Comparison of ENCODE assay signal across 11 cellular contexts in genomic region chr22:19173047-19174035, GRCh38. TPM values are rescaled to one million over a fixed set of nuclear protein-coding genes. Genes with fewer than 3 reads are reported as not detected.
DNase-seq lines count a peak whose midpoint lies in the region; ATAC-seq, FAIRE-seq and TF ChIP-seq lines count a peak whose summit lies in the region.
"Had no signal": no experiment of that assay in that cellular context is flagged by ENCODE, and none has a peak within 500 bp of the region (broad histone marks: within the 10 kb centered on the region; RNA-seq: fewer than 3 reads in every experiment).

No MANE protein-coding gene starts in this region.

- peaks cover 20% of the 10 kb centered on the region for H3K27me3 Mint-ChIP-seq in activated CD8-positive, alpha-beta T cell treated with anti-CD3 and anti-CD28 coated beads, Interleukin-2, amount 10 ng/mL, durations not matched to agents 7 days and 5 days (ENCODE audit: low read depth)

- no peak for TF ChIP-seq RAD21 in HepG2 (CRISPR knock-in tag; IDR thresholded peaks at IDR 0.05)

- DNase-seq in HepG2 (ENCODE audit: low spot score) (peak; percentile 24), right lobe of liver (no peak), kidney tubule cell (ENCODE audit: low spot score) (peak; percentile 26), ovary (no peak)
- DNase-seq in activated CD8-positive, alpha-beta T cell treated with anti-CD3 and anti-CD28 coated beads, Interleukin-2, amount 10 ng/mL, durations not matched to agents 7 days and 5 days, result no peak
- DNase-seq: NCI-H2227 treated with DMSO at 0.1 percent for 48 hours had no signal

- in situ Hi-C loops in HepG2 (cut with HindIII; ENCODE audit: extremely low pct_ligation_motif_present, low pct_unique_long_range_greater_than_20kb), result no loop called here

- H3K27ac ChIP-seq in HepG2 (ENCODE audit: extremely low read length, insufficient read depth, low read length), result peak overlapping the region; percentile 80
- H3K27ac ChIP-seq in right lobe of liver, result peak overlapping the region in 1 of 3 donors; percentile 54
- no peak overlapping the region for H3K27ac ChIP-seq in ovary

- H3K27ac Mint-ChIP-seq in activated CD8-positive, alpha-beta T cell treated with anti-CD3 and anti-CD28 coated beads, Interleukin-2, amount 10 ng/mL, durations not matched to agents 7 days and 5 days, result peak overlapping the region; percentile 91

- H3K27me3 ChIP-seq in HepG2 (ENCODE audit: control insufficient read depth in 1 of 2, insufficient read depth in 2 of 2, low read length in 2 of 2), result peaks cover 3 to 22% of the 10 kb centered on the region in 2 experiments; a peak in 4 of 5 replicates
- H3K27me3 ChIP-seq in right lobe of liver, result peaks cover 0 to 5% of the 10 kb centered on the region in 2 donors
- H3K27me3 ChIP-seq in ovary, result no peaks in the 10 kb centered on the region

- H3K9me3 ChIP-seq in HepG2 (ENCODE audit: low read length) (no peaks in the 10 kb centered on the region), right lobe of liver (no peaks in the 10 kb centered on the region), ovary (no peaks in the 10 kb centered on the region)

- H3K4me2 ChIP-seq in HepG2 (ENCODE audit: low read depth, low read length), result peak overlapping the region; percentile 96

- TF ChIP-seq POLR2A in HepG2 (IDR thresholded peaks at IDR 0.05; ENCODE audit: insufficient read depth in 1 of 2, low read depth in 2 of 2, low read length in 2 of 2) (peak in 1 of 2 experiments; percentile 39; a peak in 2 of 4 replicates), right lobe of liver (IDR thresholded peaks at IDR 0.05) (no peak), ovary (IDR thresholded peaks at IDR 0.05) (no peak)

- no peak overlapping the region for H2AFZ ChIP-seq in HepG2 (ENCODE audit: low read length)

- CTCF ChIA-PET in HepG2 (lab: Yijun Ruan, JAX; ENCODE audit: low intra/inter-chr PET ratio, low total read pairs), result no interaction called here
- CTCF ChIA-PET in activated CD8-positive, alpha-beta T cell treated with anti-CD3 and anti-CD28 coated beads, Interleukin-2, amount 10 ng/mL, durations not matched to agents 7 days and 5 days (lab: Charles Lee), result no interaction called here

- H4K20me1 ChIP-seq in HepG2 (ENCODE audit: insufficient read depth, low read length), result peaks cover 29% of the 10 kb centered on the region

- H3K9me3 Mint-ChIP-seq in activated CD8-positive, alpha-beta T cell treated with anti-CD3 and anti-CD28 coated beads, Interleukin-2, amount 10 ng/mL, durations not matched to agents 7 days and 5 days (ENCODE audit: insufficient read depth), result no peaks in the 10 kb centered on the region

- H3K36me3 ChIP-seq in HepG2 (replicated peaks in 1 of 2; ENCODE audit: control insufficient read depth in 1 of 2, insufficient read depth in 2 of 2, low read length in 2 of 2) (peaks cover 3 to 15% of the 10 kb centered on the region in 2 experiments; a peak in 3 of 5 replicates), right lobe of liver (no peaks in the 10 kb centered on the region), ovary (no peaks in the 10 kb centered on the region)

- POLR2A ChIA-PET in HepG2 (lab: Yijun Ruan, JAX), result no interaction called here
- POLR2A ChIA-PET in activated CD8-positive, alpha-beta T cell treated with anti-CD3 and anti-CD28 coated beads, Interleukin-2, amount 10 ng/mL, durations not matched to agents 7 days and 5 days (lab: Charles Lee), result no interaction called here

- WGBS in HepG2 (ENCODE audit: low lambda C conversion rate), result 48% methylated on average over 7 of the region's 19 CpGs
- WGBS in right lobe of liver (ENCODE audit: insufficient coverage, low coverage, low lambda C conversion rate, missing lambda C conversion rate), result 10% methylated on average over 5 of the region's 19 CpGs
- 52 to 61% (median 59%) methylated on average over 18 to 19 of the region's 19 CpGs for WGBS in ovary, 3 donors

- H3K79me2 ChIP-seq in HepG2 (ENCODE audit: insufficient read depth, low read length), result peaks cover 41% of the 10 kb centered on the region

- peak overlapping the region; percentile 86 for H3K4me3 Mint-ChIP-seq in activated CD8-positive, alpha-beta T cell treated with anti-CD3 and anti-CD28 coated beads, Interleukin-2, amount 10 ng/mL, durations not matched to agents 7 days and 5 days

- peak overlapping the region; percentile 94 for H3K9ac ChIP-seq in HepG2 (ENCODE audit: insufficient read depth, low read depth, low read length)

- TF ChIP-seq EP300 in HepG2 (IDR thresholded peaks at IDR 0.05; ENCODE audit: low read depth in 2 of 2, low read length in 2 of 2) (no peak), HepG2 (CRISPR knock-in tag; IDR thresholded peaks at IDR 0.05; ENCODE audit: borderline replicate concordance) (no peak), ovary (IDR thresholded peaks at IDR 0.05) (no peak)

- H3K4me1 Mint-ChIP-seq in activated CD8-positive, alpha-beta T cell treated with anti-CD3 and anti-CD28 coated beads, Interleukin-2, amount 10 ng/mL, durations not matched to agents 7 days and 5 days (ENCODE audit: low read depth), result peaks cover 49% of the 10 kb centered on the region

- no peak for FAIRE-seq in HepG2 (lab: Jason Lieb, UNC)

- ATAC-seq in HepG2, result peak; percentile 0; the same call in 1 of the 3 replicates
- ATAC-seq in right lobe of liver, result no peak
- no peak for ATAC-seq in activated CD8-positive, alpha-beta T cell treated with anti-CD3 and anti-CD28 coated beads, Interleukin-2, amount 10 ng/mL, durations not matched to agents 7 days and 5 days
- ATAC-seq in GM21447 (IDR thresholded peaks at IDR 0.05; ENCODE audit: unreplicated experiment), result no peak
- no peak for ATAC-seq in HG02642 (IDR thresholded peaks at IDR 0.05; ENCODE audit: poor library complexity, unreplicated experiment)
- no peak for ATAC-seq in HG02973 (IDR thresholded peaks at IDR 0.05; ENCODE audit: unreplicated experiment)

- peaks cover 73% of the 10 kb centered on the region for H3K4me1 ChIP-seq in HepG2 (ENCODE audit: insufficient read depth, low read length)
- peaks cover 0 to 66% (median 28%) of the 10 kb centered on the region in 4 donors for H3K4me1 ChIP-seq in right lobe of liver
- peaks cover 17% of the 10 kb centered on the region for H3K4me1 ChIP-seq in ovary (ENCODE audit: insufficient read depth)

- BruUV-seq in HepG2 (replicated peaks; lab: Mats Ljungman, UMichigan), result no TSS peak

- H3K4me3 ChIP-seq in HepG2 (replicated peaks in 1 of 3; ENCODE audit: insufficient read depth in 1 of 3, low read depth in 2 of 3, low read length in 3 of 3) (peak overlapping the region; percentile 95 to 98 (median 97)), right lobe of liver (no peak overlapping the region), ovary (no peak overlapping the region)

- TF ChIP-seq CTCF in HepG2 (CRISPR knock-in tag; IDR thresholded peaks at IDR 0.05) (no peak), right lobe of liver (IDR thresholded peaks at IDR 0.05) (no peak), ovary (IDR thresholded peaks at IDR 0.05) (no peak)

- intact Hi-C loops in HepG2 (cut with micrococcal nuclease; ENCODE audit: unreplicated experiment), result no loop called here
- intact Hi-C loops in right lobe of liver (cut with DNase I), result no loop called here
- intact Hi-C loops in ovary (cut with DNase I), result no loop called here

- no peaks in the 10 kb centered on the region for H3K36me3 Mint-ChIP-seq in activated CD8-positive, alpha-beta T cell treated with anti-CD3 and anti-CD28 coated beads, Interleukin-2, amount 10 ng/mL, durations not matched to agents 7 days and 5 days (ENCODE audit: low read depth)

RNA-seq across cellular contexts. Expression of gene SLC25A1, which starts 5.2 kb away (rescaled TPM):
- total RNA-seq in HepG2 (2016; rRNA removed; fragmentation: Illumina TruSeq; extraction: Trizol) (118 and 161 TPM in 2 replicates), right lobe of liver (100 to 1,000 TPM in 4 of 6 experiments, 10 to 100 TPM in 2; 80.2 to 128 (median 114) TPM), ovary (10 to 100 TPM; 36.0 to 90.7 (median 76.4) TPM)
- 121 and 136 TPM in 2 replicates for total RNA-seq in HepG2 (2016; cell fraction: cytosol; rRNA removed; fragmentation: Illumina TruSeq; extraction: Trizol; ENCODE audit: low read depth)
- total RNA-seq in HepG2 (2016; cell fraction: insoluble cytoplasmic fraction; rRNA removed; fragmentation: Illumina TruSeq; extraction: Trizol), result 107 and 161 TPM in 2 replicates
- total RNA-seq in HepG2 (2016; cell fraction: membrane; rRNA removed; fragmentation: Illumina TruSeq; extraction: Trizol), result 173 and 190 TPM in 2 replicates
- 74.9 and 92.0 TPM in 2 replicates for total RNA-seq in HepG2 (2016; cell fraction: nucleus; rRNA removed; fragmentation: Illumina TruSeq; extraction: Trizol)
- polyA plus RNA-seq in HepG2 (2011; rRNA removed) (49.4 and 57.3 TPM in 2 replicates), ovary (10 to 100 TPM; 15.8 to 42.6 TPM)
- 57.0 and 78.3 TPM in 2 replicates for polyA plus RNA-seq in HepG2 (2011; cell fraction: cytosol; rRNA removed)
- polyA plus RNA-seq in HepG2 (2011; cell fraction: nucleus; rRNA removed), result 92.6 and 99.0 TPM in 2 replicates
- polyA plus RNA-seq in HepG2 (2012), result 71.1 and 74.4 TPM in 2 replicates
- 165 and 180 TPM in 2 replicates for polyA plus RNA-seq in HepG2 (2016; cell fraction: cytosol; fragmentation: Illumina TruSeq; extraction: Trizol; ENCODE audit: low read depth)
- 116 and 155 TPM in 2 replicates for polyA plus RNA-seq in HepG2 (2016; cell fraction: insoluble cytoplasmic fraction; fragmentation: Illumina TruSeq; extraction: Trizol; ENCODE audit: low read depth)
- 187 and 190 TPM in 2 replicates for polyA plus RNA-seq in HepG2 (2016; cell fraction: membrane; fragmentation: Illumina TruSeq; extraction: Trizol; ENCODE audit: low read depth)
- 160 and 164 TPM in 2 replicates for polyA plus RNA-seq in HepG2 (2016; cell fraction: nucleus; fragmentation: Illumina TruSeq; extraction: Trizol; ENCODE audit: insufficient read depth, low read depth)
- polyA minus RNA-seq in HepG2 (2011; rRNA and poly(A)+ RNA removed; ENCODE audit: low replicate concordance), result 31.1 and 76.9 TPM in 2 replicates
- 45.0 and 48.0 TPM in 2 replicates for polyA minus RNA-seq in HepG2 (2011; cell fraction: cytosol; rRNA and poly(A)+ RNA removed)
- polyA minus RNA-seq in HepG2 (2011; cell fraction: nucleus; rRNA and poly(A)+ RNA removed), result 13.5 and 13.8 TPM in 2 replicates
- 10 to 100 TPM; 69.1 to 73.0 TPM for total RNA-seq in activated CD8-positive, alpha-beta T cell treated with anti-CD3 and anti-CD28 coated beads, Interleukin-2, amount 10 ng/mL, durations not matched to agents 7 days and 5 days

RNA-seq across cellular contexts. Expression of gene GSC2, which starts 23.2 kb away (rescaled TPM):
- not detected in 2 replicates for total RNA-seq in HepG2 (2016; rRNA removed; fragmentation: Illumina TruSeq; extraction: Trizol)
- not detected in 2 replicates for total RNA-seq in HepG2 (2016; cell fraction: cytosol; rRNA removed; fragmentation: Illumina TruSeq; extraction: Trizol; ENCODE audit: low read depth)
- not detected in 2 replicates for total RNA-seq in HepG2 (2016; cell fraction: insoluble cytoplasmic fraction; rRNA removed; fragmentation: Illumina TruSeq; extraction: Trizol)
- total RNA-seq in HepG2 (2016; cell fraction: membrane; rRNA removed; fragmentation: Illumina TruSeq; extraction: Trizol), result not detected in 2 replicates
- not detected in 2 replicates for total RNA-seq in HepG2 (2016; cell fraction: nucleus; rRNA removed; fragmentation: Illumina TruSeq; extraction: Trizol)
- polyA plus RNA-seq in HepG2 (2011; rRNA removed), result not detected in 2 replicates
- not detected in 2 replicates for polyA plus RNA-seq in HepG2 (2011; cell fraction: cytosol; rRNA removed)
- not detected in 2 replicates for polyA plus RNA-seq in HepG2 (2011; cell fraction: nucleus; rRNA removed)
- not detected in 2 replicates for polyA plus RNA-seq in HepG2 (2012)
- not detected in 2 replicates for polyA plus RNA-seq in HepG2 (2016; cell fraction: cytosol; fragmentation: Illumina TruSeq; extraction: Trizol; ENCODE audit: low read depth)
- polyA plus RNA-seq in HepG2 (2016; cell fraction: insoluble cytoplasmic fraction; fragmentation: Illumina TruSeq; extraction: Trizol; ENCODE audit: low read depth), result not detected in 2 replicates
- not detected in 2 replicates for polyA plus RNA-seq in HepG2 (2016; cell fraction: membrane; fragmentation: Illumina TruSeq; extraction: Trizol; ENCODE audit: low read depth)
- not detected in 2 replicates for polyA plus RNA-seq in HepG2 (2016; cell fraction: nucleus; fragmentation: Illumina TruSeq; extraction: Trizol; ENCODE audit: insufficient read depth, low read depth)
- not detected in 2 replicates for polyA minus RNA-seq in HepG2 (2011; rRNA and poly(A)+ RNA removed; ENCODE audit: low replicate concordance)
- polyA minus RNA-seq in HepG2 (2011; cell fraction: cytosol; rRNA and poly(A)+ RNA removed), result not detected in 2 replicates
- not detected in 2 replicates for polyA minus RNA-seq in HepG2 (2011; cell fraction: nucleus; rRNA and poly(A)+ RNA removed)
- total RNA-seq in right lobe of liver, result not detected
- total RNA-seq in activated CD8-positive, alpha-beta T cell treated with anti-CD3 and anti-CD28 coated beads, Interleukin-2, amount 10 ng/mL, durations not matched to agents 7 days and 5 days, result not detected
- not detected for total RNA-seq in ovary
- not detected for polyA plus RNA-seq in ovary
- total RNA-seq: H4, kidney epithelial cell had no signal

RNA-seq across cellular contexts. Expression of gene ESS2, which starts 28.9 kb away (rescaled TPM):
- 7.6 and 8.9 TPM in 2 replicates for total RNA-seq in HepG2 (2016; rRNA removed; fragmentation: Illumina TruSeq; extraction: Trizol)
- total RNA-seq in HepG2 (2016; cell fraction: cytosol; rRNA removed; fragmentation: Illumina TruSeq; extraction: Trizol; ENCODE audit: low read depth), result 1.4 and 1.9 TPM in 2 replicates
- 7.9 and 8.1 TPM in 2 replicates for total RNA-seq in HepG2 (2016; cell fraction: insoluble cytoplasmic fraction; rRNA removed; fragmentation: Illumina TruSeq; extraction: Trizol)
- 4.1 and 4.3 TPM in 2 replicates for total RNA-seq in HepG2 (2016; cell fraction: membrane; rRNA removed; fragmentation: Illumina TruSeq; extraction: Trizol)
- 4.9 and 6.3 TPM in 2 replicates for total RNA-seq in HepG2 (2016; cell fraction: nucleus; rRNA removed; fragmentation: Illumina TruSeq; extraction: Trizol)
- polyA plus RNA-seq in HepG2 (2011; rRNA removed), result 7.7 and 9.4 TPM in 2 replicates
- 6.7 and 9.6 TPM in 2 replicates for polyA plus RNA-seq in HepG2 (2011; cell fraction: cytosol; rRNA removed)
- 18.1 and 19.0 TPM in 2 replicates for polyA plus RNA-seq in HepG2 (2011; cell fraction: nucleus; rRNA removed)
- 6.1 and 7.0 TPM in 2 replicates for polyA plus RNA-seq in HepG2 (2012)
- polyA plus RNA-seq in HepG2 (2016; cell fraction: cytosol; fragmentation: Illumina TruSeq; extraction: Trizol; ENCODE audit: low read depth), result 2.1 and 2.6 TPM in 2 replicates
- polyA plus RNA-seq in HepG2 (2016; cell fraction: insoluble cytoplasmic fraction; fragmentation: Illumina TruSeq; extraction: Trizol; ENCODE audit: low read depth), result 9.6 and 10.8 TPM in 2 replicates
- polyA plus RNA-seq in HepG2 (2016; cell fraction: membrane; fragmentation: Illumina TruSeq; extraction: Trizol; ENCODE audit: low read depth), result 3.7 and 3.8 TPM in 2 replicates
- 17.9 and 18.0 TPM in 2 replicates for polyA plus RNA-seq in HepG2 (2016; cell fraction: nucleus; fragmentation: Illumina TruSeq; extraction: Trizol; ENCODE audit: insufficient read depth, low read depth)
- 5.0 and 5.6 TPM in 2 replicates for polyA minus RNA-seq in HepG2 (2011; rRNA and poly(A)+ RNA removed; ENCODE audit: low replicate concordance)
- 3.7 and 4.4 TPM in 2 replicates for polyA minus RNA-seq in HepG2 (2011; cell fraction: cytosol; rRNA and poly(A)+ RNA removed)
- polyA minus RNA-seq in HepG2 (2011; cell fraction: nucleus; rRNA and poly(A)+ RNA removed), result 4.8 and 6.2 TPM in 2 replicates
- 1 to 10 TPM; 4.8 to 9.2 (median 5.4) TPM for total RNA-seq in right lobe of liver
- total RNA-seq in activated CD8-positive, alpha-beta T cell treated with anti-CD3 and anti-CD28 coated beads, Interleukin-2, amount 10 ng/mL, durations not matched to agents 7 days and 5 days, result 10 to 100 TPM; 18.8 to 19.6 TPM
- 10 to 100 TPM; 12.8 to 20.2 (median 14.0) TPM for total RNA-seq in ovary
- polyA plus RNA-seq in ovary, result 10 to 100 TPM in 1 of 2 donors, 1 to 10 TPM in 1; 4.4 to 18.5 TPM

RNA-seq across cellular contexts. Expression of gene TSSK2, which starts 42.2 kb away (rescaled TPM):
- total RNA-seq in HepG2 (2016; rRNA removed; fragmentation: Illumina TruSeq; extraction: Trizol), result not detected in 2 replicates
- not detected in 2 replicates for total RNA-seq in HepG2 (2016; cell fraction: cytosol; rRNA removed; fragmentation: Illumina TruSeq; extraction: Trizol; ENCODE audit: low read depth)
- not detected in 2 replicates for total RNA-seq in HepG2 (2016; cell fraction: insoluble cytoplasmic fraction; rRNA removed; fragmentation: Illumina TruSeq; extraction: Trizol)
- not detected in 2 replicates for total RNA-seq in HepG2 (2016; cell fraction: membrane; rRNA removed; fragmentation: Illumina TruSeq; extraction: Trizol)
- total RNA-seq in HepG2 (2016; cell fraction: nucleus; rRNA removed; fragmentation: Illumina TruSeq; extraction: Trizol), result not detected in 2 replicates
- not detected in 2 replicates for polyA plus RNA-seq in HepG2 (2011; rRNA removed)
- polyA plus RNA-seq in HepG2 (2011; cell fraction: cytosol; rRNA removed), result not detected in 2 replicates
- polyA plus RNA-seq in HepG2 (2011; cell fraction: nucleus; rRNA removed), result not detected in 2 replicates
- not detected in 2 replicates for polyA plus RNA-seq in HepG2 (2012)
- polyA plus RNA-seq in HepG2 (2016; cell fraction: cytosol; fragmentation: Illumina TruSeq; extraction: Trizol; ENCODE audit: low read depth), result not detected in 2 replicates
- polyA plus RNA-seq in HepG2 (2016; cell fraction: insoluble cytoplasmic fraction; fragmentation: Illumina TruSeq; extraction: Trizol; ENCODE audit: low read depth), result not detected in 2 replicates
- not detected in 2 replicates for polyA plus RNA-seq in HepG2 (2016; cell fraction: membrane; fragmentation: Illumina TruSeq; extraction: Trizol; ENCODE audit: low read depth)
- not detected in 2 replicates for polyA plus RNA-seq in HepG2 (2016; cell fraction: nucleus; fragmentation: Illumina TruSeq; extraction: Trizol; ENCODE audit: insufficient read depth, low read depth)
- not detected in 2 replicates for polyA minus RNA-seq in HepG2 (2011; rRNA and poly(A)+ RNA removed; ENCODE audit: low replicate concordance)
- polyA minus RNA-seq in HepG2 (2011; cell fraction: cytosol; rRNA and poly(A)+ RNA removed), result not detected in 2 replicates
- not detected in 2 replicates for polyA minus RNA-seq in HepG2 (2011; cell fraction: nucleus; rRNA and poly(A)+ RNA removed)
- not detected for total RNA-seq in right lobe of liver
- not detected for total RNA-seq in activated CD8-positive, alpha-beta T cell treated with anti-CD3 and anti-CD28 coated beads, Interleukin-2, amount 10 ng/mL, durations not matched to agents 7 days and 5 days
- total RNA-seq in ovary, result not detected
- under 1 TPM in 1 of 2 donors, not detected in 1; 0.05 TPM for polyA plus RNA-seq in ovary
- total RNA-seq: H4, kidney epithelial cell had no signal

RNA-seq across cellular contexts. Expression of gene DGCR2, which starts 51.1 kb away (rescaled TPM):
- total RNA-seq in HepG2 (2016; rRNA removed; fragmentation: Illumina TruSeq; extraction: Trizol), result 13.1 and 35.3 TPM in 2 replicates
- total RNA-seq in HepG2 (2016; cell fraction: cytosol; rRNA removed; fragmentation: Illumina TruSeq; extraction: Trizol; ENCODE audit: low read depth), result 3.2 and 3.3 TPM in 2 replicates
- 11.4 and 34.3 TPM in 2 replicates for total RNA-seq in HepG2 (2016; cell fraction: insoluble cytoplasmic fraction; rRNA removed; fragmentation: Illumina TruSeq; extraction: Trizol)
- 7.2 and 7.5 TPM in 2 replicates for total RNA-seq in HepG2 (2016; cell fraction: membrane; rRNA removed; fragmentation: Illumina TruSeq; extraction: Trizol)
- total RNA-seq in HepG2 (2016; cell fraction: nucleus; rRNA removed; fragmentation: Illumina TruSeq; extraction: Trizol), result 34.8 and 37.6 TPM in 2 replicates
- polyA plus RNA-seq in HepG2 (2011; rRNA removed), result 23.1 and 27.6 TPM in 2 replicates
- polyA plus RNA-seq in HepG2 (2011; cell fraction: cytosol; rRNA removed), result 25.5 and 27.7 TPM in 2 replicates
- polyA plus RNA-seq in HepG2 (2011; cell fraction: nucleus; rRNA removed), result 29.9 and 34.4 TPM in 2 replicates
- polyA plus RNA-seq in HepG2 (2012), result 25.6 and 27.4 TPM in 2 replicates
- polyA plus RNA-seq in HepG2 (2016; cell fraction: cytosol; fragmentation: Illumina TruSeq; extraction: Trizol; ENCODE audit: low read depth), result 1.5 TPM in 2 replicates
- 10.5 and 13.9 TPM in 2 replicates for polyA plus RNA-seq in HepG2 (2016; cell fraction: insoluble cytoplasmic fraction; fragmentation: Illumina TruSeq; extraction: Trizol; ENCODE audit: low read depth)
- polyA plus RNA-seq in HepG2 (2016; cell fraction: membrane; fragmentation: Illumina TruSeq; extraction: Trizol; ENCODE audit: low read depth), result 3.2 and 3.5 TPM in 2 replicates
- polyA plus RNA-seq in HepG2 (2016; cell fraction: nucleus; fragmentation: Illumina TruSeq; extraction: Trizol; ENCODE audit: insufficient read depth, low read depth), result 46.9 and 47.1 TPM in 2 replicates
- 21.9 and 57.1 TPM in 2 replicates for polyA minus RNA-seq in HepG2 (2011; rRNA and poly(A)+ RNA removed; ENCODE audit: low replicate concordance)
- 20.8 and 23.5 TPM in 2 replicates for polyA minus RNA-seq in HepG2 (2011; cell fraction: cytosol; rRNA and poly(A)+ RNA removed)
- polyA minus RNA-seq in HepG2 (2011; cell fraction: nucleus; rRNA and poly(A)+ RNA removed), result 18.0 and 21.3 TPM in 2 replicates
- total RNA-seq in right lobe of liver, result 10 to 100 TPM; 19.8 to 31.7 (median 24.7) TPM
- total RNA-seq in activated CD8-positive, alpha-beta T cell treated with anti-CD3 and anti-CD28 coated beads, Interleukin-2, amount 10 ng/mL, durations not matched to agents 7 days and 5 days, result 10 to 100 TPM; 30.5 to 34.2 TPM
- total RNA-seq in ovary, result 10 to 100 TPM; 31.7 to 71.9 (median 60.2) TPM
- 10 to 100 TPM; 23.9 to 51.2 TPM for polyA plus RNA-seq in ovary

Comparison
In these comparisons a context has a peak if more than half of its experiments do, and no peak if none do; other contexts are left out.
1. DNase-seq: peak in HepG2 (single experiment) and kidney tubule cell (single experiment); none in right lobe of liver (0 of 3), activated CD8-positive, alpha-beta T cell treated with anti-CD3 and anti-CD28 coated beads, Interleukin-2, amount 10 ng/mL, durations not matched to agents 7 days and 5 days (single experiment) and ovary (0 of 5).
2. H3K4me3 ChIP-seq: peak in HepG2 (3 of 3); none in right lobe of liver (0 of 3) and ovary (single experiment).